In genomic region chr19:2661615-2662014, GRCh38 we compare ENCODE assay signal across 14 cellular contexts. TPM values are rescaled to one million over a fixed set of nuclear protein-coding genes. Genes with fewer than 3 reads are reported as not detected.
DNase-seq lines count a peak whose midpoint lies in the region; ATAC-seq, FAIRE-seq and TF ChIP-seq lines count a peak whose summit lies in the region.
"Had no signal": no experiment of that assay in that cellular context is flagged by ENCODE, and none has a peak within 500 bp of the region (broad histone marks: within the 10 kb centered on the region; RNA-seq: fewer than 3 reads in every experiment).

No MANE protein-coding gene starts in this region.

- no peak overlapping the region for H2BK20ac ChIP-seq in IMR-90 (ENCODE audit: low read depth, low read length)

- H2AK5ac ChIP-seq in IMR-90 (ENCODE audit: low read depth, low read length), result no peak overlapping the region

- H2AFZ ChIP-seq in IMR-90 (replicated peaks; ENCODE audit: low read length, poor library complexity), result no peak overlapping the region

- ATAC-seq in IMR-90 (ENCODE audit: low read depth) (no peak), HG03175 (IDR thresholded peaks at IDR 0.05; ENCODE audit: unreplicated experiment) (no peak)
- ATAC-seq: naive thymus-derived CD8-positive, alpha-beta T cell had no signal

- no peak overlapping the region for H2BK15ac ChIP-seq in IMR-90 (ENCODE audit: low read depth, low read length)

- H3K4me2 ChIP-seq in IMR-90 (ENCODE audit: low read depth, low read length), result no peak overlapping the region

- in situ Hi-C loops in IMR-90 (cut with MboI; ENCODE audit: low sequenced_read_pairs), result loop anchor here (10.0 kb wide), 1 partner anchor 203 kb away; the partner anchor contains the start of gene ZNF556

- H4K8ac ChIP-seq in IMR-90 (ENCODE audit: low read depth in 2 of 2, low read length in 2 of 2), result no peak overlapping the region

- no peak for FAIRE-seq in urothelium cell line (lab: Jason Lieb, UNC)

- H4K5ac ChIP-seq in IMR-90 (ENCODE audit: low read depth, low read length), result no peak overlapping the region

- H3K4me1 Mint-ChIP-seq in activated CD4-positive, alpha-beta T cell treated with anti-CD3 and anti-CD28 coated beads, Interleukin-2, amount 10 ng/mL, durations not matched to agents 7 days and 5 days, result no peaks in the 10 kb centered on the region
- peaks cover 25% of the 10 kb centered on the region for H3K4me1 Mint-ChIP-seq in neural crest cell

- no peaks in the 10 kb centered on the region for H3K27me3 Mint-ChIP-seq in activated CD4-positive, alpha-beta T cell treated with anti-CD3 and anti-CD28 coated beads, Interleukin-2, amount 10 ng/mL, durations not matched to agents 7 days and 5 days
- H3K27me3 Mint-ChIP-seq in neural crest cell (ENCODE audit: low read depth), result no peaks in the 10 kb centered on the region
- H3K27me3 Mint-ChIP-seq: naive thymus-derived CD8-positive, alpha-beta T cell had no signal

- H3K36me3 ChIP-seq in IMR-90 (ENCODE audit: control insufficient read depth, insufficient read depth, low read length) (no peaks in the 10 kb centered on the region), WERI-Rb-1 (no peaks in the 10 kb centered on the region)
- H3K36me3 ChIP-seq: thoracic aorta had no signal

- no peak overlapping the region for H3K27ac Mint-ChIP-seq in activated CD4-positive, alpha-beta T cell treated with anti-CD3 and anti-CD28 coated beads, Interleukin-2, amount 10 ng/mL, durations not matched to agents 7 days and 5 days
- no peak overlapping the region for H3K27ac Mint-ChIP-seq in neural crest cell (ENCODE audit: unreplicated experiment)
- H3K27ac Mint-ChIP-seq: naive thymus-derived CD8-positive, alpha-beta T cell had no signal

- H3K9me3 ChIP-seq in IMR-90 (ENCODE audit: control insufficient read depth, insufficient read depth, low read length) (peaks cover 5% of the 10 kb centered on the region), WERI-Rb-1 (ENCODE audit: severe bottlenecking) (peaks cover 16% of the 10 kb centered on the region)
- H3K9me3 ChIP-seq: thoracic aorta had no signal

- H4K91ac ChIP-seq in IMR-90 (ENCODE audit: insufficient read depth, low read depth, low read length), result no peak overlapping the region

- POLR2A ChIA-PET in activated CD4-positive, alpha-beta T cell treated with anti-CD3 and anti-CD28 coated beads, Interleukin-2, amount 10 ng/mL, durations not matched to agents 7 days and 5 days (lab: Charles Lee), result no interaction called here
- POLR2A ChIA-PET in IMR-90 (lab: Charles Lee; ENCODE audit: unreplicated experiment), result no interaction called here

- CTCF ChIA-PET in activated CD4-positive, alpha-beta T cell treated with anti-CD3 and anti-CD28 coated beads, Interleukin-2, amount 10 ng/mL, durations not matched to agents 7 days and 5 days (lab: Charles Lee), result interaction anchor here (0.6 to 1.0 kb wide), 6 partner anchors 14 to 177 kb away, joined by 3 to 5 read pairs (median 3); no protein-coding TSS in a partner anchor
- CTCF ChIA-PET in IMR-90 (lab: Yijun Ruan, JAX), result interaction anchor here (0.7 to 1.7 kb wide), 2 partner anchors 27 to 62 kb away, joined by 3 to 7 read pairs; no protein-coding TSS in a partner anchor

- H3K4ac ChIP-seq in IMR-90 (ENCODE audit: low read depth, low read length), result no peak overlapping the region

- H3K9me3 Mint-ChIP-seq in activated CD4-positive, alpha-beta T cell treated with anti-CD3 and anti-CD28 coated beads, Interleukin-2, amount 10 ng/mL, durations not matched to agents 7 days and 5 days, result peaks cover 3% of the 10 kb centered on the region
- no peaks in the 10 kb centered on the region for H3K9me3 Mint-ChIP-seq in neural crest cell

- DNase-seq in activated CD4-positive, alpha-beta T cell treated with anti-CD3 and anti-CD28 coated beads, Interleukin-2, amount 10 ng/mL, durations not matched to agents 7 days and 5 days, result peak; percentile 12
- DNase-seq in activated CD4-positive, alpha-beta T cell treated with anti-CD3 and anti-CD28 coated beads for 4 hours, result no peak
- DNase-seq in IMR-90 (no peak), WERI-Rb-1 (peak; percentile 46), neural crest cell (ENCODE audit: low read depth, low spot score) (no peak), urothelium cell line (ENCODE audit: low spot score) (no peak), hypothalamus (lab: John Stamatoyannopoulos, UW) (no peak)
- DNase-seq: activated CD4-positive, alpha-beta T cell treated with anti-CD3 and anti-CD28 coated beads, Interleukin-2, amount 50 U/mL, for 1 hour; amygdala; GDM1; NCI-H2029 treated with DMSO at 0.1 percent for 48 hours had no signal

- H3K23ac ChIP-seq in IMR-90 (ENCODE audit: low read depth, low read length), result no peak overlapping the region

- no peaks in the 10 kb centered on the region for H3K79me1 ChIP-seq in IMR-90 (ENCODE audit: low read depth in 1 of 2, low read length in 2 of 2)

- no peaks in the 10 kb centered on the region for H3K36me3 Mint-ChIP-seq in activated CD4-positive, alpha-beta T cell treated with anti-CD3 and anti-CD28 coated beads, Interleukin-2, amount 10 ng/mL, durations not matched to agents 7 days and 5 days (ENCODE audit: low read depth)
- no peaks in the 10 kb centered on the region for H3K36me3 Mint-ChIP-seq in neural crest cell (ENCODE audit: low read depth)

- H2BK120ac ChIP-seq in IMR-90 (ENCODE audit: low read depth, low read length), result no peak overlapping the region

- H3K9me1 ChIP-seq in IMR-90 (ENCODE audit: insufficient read depth, low read length), result no peaks in the 10 kb centered on the region

- TF ChIP-seq CTCF in IMR-90 (conservative IDR thresholded peaks at IDR 0.05; ENCODE audit: low read depth, low read length) (0 out of 2 replicates have a peak, but pooled peaks have one; percentile 9), WERI-Rb-1 (IDR thresholded peaks at IDR 0.05; ENCODE audit: low read depth, low read length) (peak; percentile 83), neural crest cell (conservative IDR thresholded peaks at IDR 0.05) (peak; percentile 30)

- no TSS peak for BruUV-seq in IMR-90 (replicated peaks; lab: Mats Ljungman, UMichigan)

- H3K27me3 ChIP-seq in IMR-90 (ENCODE audit: control insufficient read depth, insufficient read depth, low read length), result peaks cover 16% of the 10 kb centered on the region
- H3K27me3 ChIP-seq in WERI-Rb-1 (ENCODE audit: insufficient read depth, low read depth, severe bottlenecking), result peaks cover 30% of the 10 kb centered on the region

- H2AK9ac ChIP-seq in IMR-90 (replicated peaks; ENCODE audit: low read depth, low read length, poor library complexity), result no peak overlapping the region

- no peak for TF ChIP-seq RAD21 in IMR-90 (IDR thresholded peaks at IDR 0.05; ENCODE audit: low read length)

- no peaks in the 10 kb centered on the region for H4K20me1 ChIP-seq in IMR-90 (ENCODE audit: insufficient read depth, low read length)

- intact Hi-C loops in IMR-90 (cut with micrococcal nuclease), result no loop called here

- H3K27ac ChIP-seq in IMR-90 (ENCODE audit: insufficient read depth, low read length) (no peak overlapping the region), WERI-Rb-1 (no peak overlapping the region)
- H3K27ac ChIP-seq: thoracic aorta had no signal

- no peak overlapping the region for H3K9ac ChIP-seq in IMR-90 (ENCODE audit: low read depth, low read length)

- H3K4me3 ChIP-seq in IMR-90 (ENCODE audit: insufficient read depth, low read depth, low read length) (no peak overlapping the region), WERI-Rb-1 (ENCODE audit: low read depth, low read length) (no peak overlapping the region)
- H3K4me3 ChIP-seq: thoracic aorta had no signal

- no peaks in the 10 kb centered on the region for H3K4me1 ChIP-seq in IMR-90 (ENCODE audit: control insufficient read depth, insufficient read depth, low read length)

- TF ChIP-seq POLR2A in IMR-90 (IDR thresholded peaks at IDR 0.05; ENCODE audit: low read depth, low read length), result no peak

- no peak overlapping the region for H3K14ac ChIP-seq in IMR-90 (replicated peaks; ENCODE audit: low read depth, low read length)

- WGBS in IMR-90 (ENCODE audit: extremely low coverage in 2 of 2, insufficient read length in 1 of 2), 2 experiments, result 67% methylated on average over 1 of the region's 4 CpGs; no CpG with 5 or more reads in 1 of the 2 experiments

- no peak overlapping the region for H3K4me3 Mint-ChIP-seq in activated CD4-positive, alpha-beta T cell treated with anti-CD3 and anti-CD28 coated beads, Interleukin-2, amount 10 ng/mL, durations not matched to agents 7 days and 5 days
- H3K4me3 Mint-ChIP-seq in neural crest cell, result no peak overlapping the region
- H3K4me3 Mint-ChIP-seq: naive thymus-derived CD8-positive, alpha-beta T cell had no signal

- no peak overlapping the region for H3K56ac ChIP-seq in IMR-90 (ENCODE audit: extremely low read depth, insufficient read depth, low read length)

- H3K18ac ChIP-seq in IMR-90 (ENCODE audit: low read depth, low read length), result no peak overlapping the region

- H2BK5ac ChIP-seq in IMR-90 (ENCODE audit: low read depth, low read length, poor library complexity, severe bottlenecking), result no peak overlapping the region

- dilution Hi-C loops in IMR-90 (cut with HindIII; ENCODE audit: low sequenced_read_pairs, unreplicated experiment), result no loop called here

TF ChIP-seq in IMR-90, 13 proteins besides CTCF, POLR2A, EP300 and RAD21 (continues in another document):
- TF ChIP-seq USF2 (IDR thresholded peaks at IDR 0.05; ENCODE audit: low read depth, low read length) (no peak), SMC3 (IDR thresholded peaks at IDR 0.05; ENCODE audit: low read depth, low read length) (no peak), BHLHE40 (IDR thresholded peaks at IDR 0.05; ENCODE audit: low read depth, low read length) (no peak), MAFK (IDR thresholded peaks at IDR 0.05; ENCODE audit: low read depth, low read length) (no peak)

RNA-seq across cellular contexts. Expression of gene GNG7, which starts 40.9 kb away (rescaled TPM):
- total RNA-seq in activated CD4-positive, alpha-beta T cell treated with anti-CD3 and anti-CD28 coated beads, Interleukin-2, amount 10 ng/mL, durations not matched to agents 7 days and 5 days, result 1 to 10 TPM; 1.1 to 1.2 TPM
- total RNA-seq in IMR-90 (2012; rRNA removed) (under 0.01 TPM in 2 replicates), neural crest cell (13.9 and 15.1 TPM in 2 replicates)
- polyA plus RNA-seq in IMR-90 (2012; rRNA removed), result 0.19 and 0.21 TPM in 2 replicates
- 0.29 and 0.43 TPM in 2 replicates for polyA plus RNA-seq in IMR-90 (2012; cell fraction: cytosol; rRNA removed)
- polyA plus RNA-seq in IMR-90 (2012; cell fraction: nucleus; rRNA removed; ENCODE audit: low replicate concordance), result 0.37 and 0.46 TPM in 2 replicates

RNA-seq across cellular contexts. Expression of gene DIRAS1, which starts 59.6 kb away (rescaled TPM):
- total RNA-seq in activated CD4-positive, alpha-beta T cell treated with anti-CD3 and anti-CD28 coated beads, Interleukin-2, amount 10 ng/mL, durations not matched to agents 7 days and 5 days, result not detected
- 1.4 and 2.5 TPM in 2 replicates for total RNA-seq in IMR-90 (2012; rRNA removed)
- polyA plus RNA-seq in IMR-90 (2012; rRNA removed), result 10.3 and 14.0 TPM in 2 replicates
- 5.3 and 12.6 TPM in 2 replicates for polyA plus RNA-seq in IMR-90 (2012; cell fraction: cytosol; rRNA removed)
- 9.8 and 18.4 TPM in 2 replicates for polyA plus RNA-seq in IMR-90 (2012; cell fraction: nucleus; rRNA removed; ENCODE audit: low replicate concordance)
- total RNA-seq in neural crest cell, result 19.9 and 24.4 TPM in 2 replicates
- polyA plus RNA-seq: naive thymus-derived CD8-positive, alpha-beta T cell had no signal

Comparison
In these comparisons a context has a peak if more than half of its experiments do, and no peak if none do; other contexts are left out.
1. DNase-seq: peak in activated CD4-positive, alpha-beta T cell treated with anti-CD3 and anti-CD28 coated beads, Interleukin-2, amount 10 ng/mL, durations not matched to agents 7 days and 5 days (single experiment) and WERI-Rb-1 (single experiment); none in activated CD4-positive, alpha-beta T cell treated with anti-CD3 and anti-CD28 coated beads for 4 hours (0 of 2), IMR-90 (single experiment), neural crest cell (single experiment), urothelium cell line (single experiment) and hypothalamus (0 of 51).
2. CTCF ChIP-seq: peak in every context shown above with its lines; median percentile 83 in WERI-Rb-1; 30 in neural crest cell; 9 in IMR-90.